In genomic region chr19:43798026-43798545, GRCh38 we compare ENCODE assay signal across 1 cellular context.
TF ChIP-seq lines count a peak whose summit lies in the region.

No MANE protein-coding gene starts in this region.

TF ChIP-seq in GM23338, 12 proteins besides CTCF, POLR2A, EP300 and RAD21 (continued from another document):
- TF ChIP-seq ZNF462 (CRISPR knock-in tag; IDR thresholded peaks at IDR 0.05): no peak
